ENCODE assay signal across 13 cellular contexts in the genomic region with DNA sequence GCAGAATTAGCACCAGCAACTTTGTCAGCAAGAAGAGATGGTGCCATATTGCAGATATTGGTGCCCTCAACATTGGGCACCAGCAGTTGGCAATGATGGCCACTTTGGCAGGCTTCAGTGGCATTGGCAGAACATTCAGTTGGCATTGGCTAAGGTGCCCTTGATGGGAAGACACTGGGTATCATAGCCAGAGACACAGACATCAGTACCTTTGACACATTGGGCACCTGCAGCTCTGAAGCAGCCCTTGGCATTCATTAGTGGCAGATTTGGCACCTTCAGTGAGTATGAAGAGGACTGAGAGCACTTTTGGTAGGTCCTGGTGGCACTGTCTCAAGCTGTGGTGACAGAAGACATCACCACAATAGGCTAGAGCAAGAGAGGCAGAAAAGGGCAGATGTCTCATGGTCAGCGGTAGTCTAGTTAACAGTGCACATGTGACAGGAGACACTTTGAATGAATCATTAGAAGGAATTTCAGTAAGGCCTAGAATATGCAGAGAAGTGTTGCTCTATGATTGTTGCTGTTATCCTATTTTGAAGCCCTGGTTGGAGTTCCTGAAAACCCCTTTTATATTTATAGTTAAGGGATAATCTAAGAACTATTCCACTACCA.
DNase-seq lines count a peak whose midpoint lies in the region; ATAC-seq lines count a peak whose summit lies in the region.
"Had no signal": no experiment of that assay in that cellular context is flagged by ENCODE, and none has a peak within 500 bp of the region (broad histone marks: within the 10 kb centered on the region; RNA-seq: fewer than 3 reads in every experiment).

No MANE protein-coding gene starts in this region.

- no peak for ATAC-seq in GM21528 (IDR thresholded peaks at IDR 0.05; ENCODE audit: low FRiP score, unreplicated experiment)
- ATAC-seq: CD8-positive, alpha-beta T cell; HCT116 had no signal

- DNase-seq in NCI-H2029 treated with DMSO at 0.1 percent for 48 hours (lab: John Stamatoyannopoulos, UW) (peak; percentile 14), NCI-H2029 (lab: John Stamatoyannopoulos, UW) (no peak), kidney tubule cell (ENCODE audit: low spot score) (peak; percentile 3), pons (ENCODE audit: low spot score) (peak; percentile 34), HUDEP-2 (lab: John Stamatoyannopoulos, UW; ENCODE audit: unreplicated experiment in 76 of 76) (no peak), NCI-H2196 treated with DMSO at 0.1 percent for 48 hours (lab: John Stamatoyannopoulos, UW; ENCODE audit: unreplicated experiment) (no peak)
- DNase-seq in activated naive CD4-positive, alpha-beta T cell treated with anti-CD3 and anti-CD28 coated beads, Interleukin-2, amount 50 U/mL, for 16 hours, result no peak
- DNase-seq: CD8-positive, alpha-beta T cell; COR-L47; DND-41; GF-D8 had no signal

Comparison
In these comparisons a context has a peak if more than half of its experiments do, and no peak if none do; other contexts are left out.
1. DNase-seq: peak in NCI-H2029 treated with DMSO at 0.1 percent for 48 hours (single experiment), kidney tubule cell (single experiment) and pons (single experiment); none in NCI-H2029 (single experiment), activated naive CD4-positive, alpha-beta T cell treated with anti-CD3 and anti-CD28 coated beads, Interleukin-2, amount 50 U/mL, for 16 hours (single experiment), HUDEP-2 (0 of 76) and NCI-H2196 treated with DMSO at 0.1 percent for 48 hours (single experiment).